In genomic region chr11:64132982-64133705, GRCh38 we compare ENCODE assay signal across 3 cellular contexts.
TF ChIP-seq lines count a peak whose summit lies in the region.

No MANE protein-coding gene starts in this region.

TF ChIP-seq in HEK293, 187 proteins besides CTCF, POLR2A, EP300 and RAD21:
- TF ChIP-seq GLIS1 (tag by site-specific recombination; IDR thresholded peaks at IDR 0.05) = peak; percentile 54
- TF ChIP-seq SCRT1 (tag by site-specific recombination; IDR thresholded peaks at IDR 0.05; ENCODE audit: borderline replicate concordance) = no peak
- TF ChIP-seq ZIC2 (tag by site-specific recombination; IDR thresholded peaks at IDR 0.05) = peak; percentile 69; the same call in 1 of the 2 replicates

TF ChIP-seq in K562, 482 proteins besides CTCF, POLR2A, EP300 and RAD21:
- TF ChIP-seq CAMTA2 (CRISPR knock-in tag; conservative IDR thresholded peaks at IDR 0.05) (no peak), NFIC (IDR thresholded peaks at IDR 0.05) (peak; percentile 44; the same call in 1 of the 2 replicates), EWSR1 (IDR thresholded peaks at IDR 0.05; ENCODE audit: borderline replicate concordance, low read depth, partially characterized antibody) (no peak), ZNF253 (CRISPR knock-in tag; conservative IDR thresholded peaks at IDR 0.05) (no peak), ZBTB1 (CRISPR knock-in tag; IDR thresholded peaks at IDR 0.05; ENCODE audit: borderline replicate concordance, low read depth) (no peak), PML (IDR thresholded peaks at IDR 0.05; ENCODE audit: low read length) (no peak)
TF ChIP-seq in K562: peak in this region for 1.

TF ChIP-seq in SK-N-SH, 30 proteins besides CTCF, POLR2A, EP300 and RAD21:
- TF ChIP-seq GABPA (IDR thresholded peaks at IDR 0.05; ENCODE audit: low read depth) (no peak), FOSL2 (IDR thresholded peaks at IDR 0.05; ENCODE audit: borderline replicate concordance, low read depth) (no peak), YY1 (IDR thresholded peaks at IDR 0.05; ENCODE audit: low read depth) (no peak), ELF1 (IDR thresholded peaks at IDR 0.05) (no peak), JUND (IDR thresholded peaks at IDR 0.05) (no peak), MAX (IDR thresholded peaks at IDR 0.05; ENCODE audit: low read depth) (no peak), RCOR1 (IDR thresholded peaks at IDR 0.05; ENCODE audit: low read length) (no peak)
- TF ChIP-seq, protein P1, sequence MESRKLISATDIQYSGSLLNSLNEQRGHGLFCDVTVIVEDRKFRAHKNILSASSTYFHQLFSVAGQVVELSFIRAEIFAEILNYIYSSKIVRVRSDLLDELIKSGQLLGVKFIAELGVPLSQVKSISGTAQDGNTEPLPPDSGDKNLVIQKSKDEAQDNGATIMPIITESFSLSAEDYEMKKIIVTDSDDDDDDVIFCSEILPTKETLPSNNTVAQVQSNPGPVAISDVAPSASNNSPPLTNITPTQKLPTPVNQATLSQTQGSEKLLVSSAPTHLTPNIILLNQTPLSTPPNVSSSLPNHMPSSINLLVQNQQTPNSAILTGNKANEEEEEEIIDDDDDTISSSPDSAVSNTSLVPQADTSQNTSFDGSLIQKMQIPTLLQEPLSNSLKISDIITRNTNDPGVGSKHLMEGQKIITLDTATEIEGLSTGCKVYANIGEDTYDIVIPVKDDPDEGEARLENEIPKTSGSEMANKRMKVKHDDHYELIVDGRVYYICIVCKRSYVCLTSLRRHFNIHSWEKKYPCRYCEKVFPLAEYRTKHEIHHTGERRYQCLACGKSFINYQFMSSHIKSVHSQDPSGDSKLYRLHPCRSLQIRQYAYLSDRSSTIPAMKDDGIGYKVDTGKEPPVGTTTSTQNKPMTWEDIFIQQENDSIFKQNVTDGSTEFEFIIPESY (IDR thresholded peaks at IDR 0.05; ENCODE audit: borderline replicate concordance, low read depth) = no peak
- TF ChIP-seq, protein P2, sequence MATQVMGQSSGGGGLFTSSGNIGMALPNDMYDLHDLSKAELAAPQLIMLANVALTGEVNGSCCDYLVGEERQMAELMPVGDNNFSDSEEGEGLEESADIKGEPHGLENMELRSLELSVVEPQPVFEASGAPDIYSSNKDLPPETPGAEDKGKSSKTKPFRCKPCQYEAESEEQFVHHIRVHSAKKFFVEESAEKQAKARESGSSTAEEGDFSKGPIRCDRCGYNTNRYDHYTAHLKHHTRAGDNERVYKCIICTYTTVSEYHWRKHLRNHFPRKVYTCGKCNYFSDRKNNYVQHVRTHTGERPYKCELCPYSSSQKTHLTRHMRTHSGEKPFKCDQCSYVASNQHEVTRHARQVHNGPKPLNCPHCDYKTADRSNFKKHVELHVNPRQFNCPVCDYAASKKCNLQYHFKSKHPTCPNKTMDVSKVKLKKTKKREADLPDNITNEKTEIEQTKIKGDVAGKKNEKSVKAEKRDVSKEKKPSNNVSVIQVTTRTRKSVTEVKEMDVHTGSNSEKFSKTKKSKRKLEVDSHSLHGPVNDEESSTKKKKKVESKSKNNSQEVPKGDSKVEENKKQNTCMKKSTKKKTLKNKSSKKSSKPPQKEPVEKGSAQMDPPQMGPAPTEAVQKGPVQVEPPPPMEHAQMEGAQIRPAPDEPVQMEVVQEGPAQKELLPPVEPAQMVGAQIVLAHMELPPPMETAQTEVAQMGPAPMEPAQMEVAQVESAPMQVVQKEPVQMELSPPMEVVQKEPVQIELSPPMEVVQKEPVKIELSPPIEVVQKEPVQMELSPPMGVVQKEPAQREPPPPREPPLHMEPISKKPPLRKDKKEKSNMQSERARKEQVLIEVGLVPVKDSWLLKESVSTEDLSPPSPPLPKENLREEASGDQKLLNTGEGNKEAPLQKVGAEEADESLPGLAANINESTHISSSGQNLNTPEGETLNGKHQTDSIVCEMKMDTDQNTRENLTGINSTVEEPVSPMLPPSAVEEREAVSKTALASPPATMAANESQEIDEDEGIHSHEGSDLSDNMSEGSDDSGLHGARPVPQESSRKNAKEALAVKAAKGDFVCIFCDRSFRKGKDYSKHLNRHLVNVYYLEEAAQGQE (IDR thresholded peaks at IDR 0.05; ENCODE audit: low read depth, low read length) = no peak
